Comparison of ENCODE assay signal across 22 cellular contexts in genomic region chr1:80994934-80995333, GRCh38.
DNase-seq lines count a peak whose midpoint lies in the region; ATAC-seq, FAIRE-seq and TF ChIP-seq lines count a peak whose summit lies in the region.
"Had no signal": no experiment of that assay in that cellular context is flagged by ENCODE, and none has a peak within 500 bp of the region (broad histone marks: within the 10 kb centered on the region; RNA-seq: fewer than 3 reads in every experiment).

No MANE protein-coding gene starts in this region.

- peaks cover under 1% of the 10 kb centered on the region; the same call in 1 of the 2 replicates for H3K9me3 ChIP-seq in NT2/D1 (ENCODE audit: insufficient read depth, low read length)
- H3K9me3 ChIP-seq: breast epithelium, tibial nerve had no signal

- ATAC-seq in GM21447 (IDR thresholded peaks at IDR 0.05; ENCODE audit: unreplicated experiment), result no peak
- no peak for ATAC-seq in HG03342 (IDR thresholded peaks at IDR 0.05; ENCODE audit: unreplicated experiment)
- ATAC-seq: stimulated activated naive CD8-positive, alpha-beta T cell treated with anti-CD3 and anti-CD28 coated beads, Interleukin-15, amount 100 ng/mL, for 72 hours had no signal

- no peak for TF ChIP-seq CTCF in choroid plexus epithelial cell (conservative IDR thresholded peaks at IDR 0.05; ENCODE audit: low read depth, low read length)

- peak; percentile 8 for DNase-seq in NT2/D1 (ENCODE audit: low read depth, low spot score)
- DNase-seq in choroid plexus epithelial cell (ENCODE audit: low read depth), result peak; percentile 13
- DNase-seq in kidney glomerular epithelial cell (lab: John Stamatoyannopoulos, UW), result peak; percentile 75
- peak; percentile 7 for DNase-seq in urothelium cell line (ENCODE audit: low spot score)
- no peak for DNase-seq in NCI-H1417 (lab: John Stamatoyannopoulos, UW)
- DNase-seq in DMS114 treated with DMSO at 0.1 percent for 48 hours (lab: John Stamatoyannopoulos, UW; ENCODE audit: unreplicated experiment), result no peak
- DNase-seq: activated CD4-positive, alpha-beta T cell treated with anti-CD3 and anti-CD28 coated beads, Interleukin-2, amount 50 U/mL, for 4 hours; activated CD8-positive, alpha-beta memory T cell treated with anti-CD3 and anti-CD28 coated beads, Interleukin-2, amount 50 U/mL, for 48 hours; activated naive CD8-positive, alpha-beta T cell treated with anti-CD3 and anti-CD28 coated beads, Interleukin-2, amount 10 ng/mL, durations not matched to agents 7 days and 5 days; DMS79 treated with DMSO at 0.1 percent for 48 hours; immature natural killer cell; NCI-H1105; nucleus accumbens; stimulated activated CD4-positive, alpha-beta T cell treated with anti-CD3 and anti-CD28 coated beads, Interleukin-4, amount 100 ng/mL, for 4 hours; stimulated activated naive CD8-positive, alpha-beta T cell treated with anti-CD3 and anti-CD28 coated beads, Interleukin-15, amount 100 ng/mL, for 72 hours; WERI-Rb-1 had no signal

- no peak overlapping the region for H3K9ac ChIP-seq in NT2/D1 (ENCODE audit: insufficient read length, low read depth)

- no peaks in the 10 kb centered on the region for H3K27me3 ChIP-seq in NT2/D1 (ENCODE audit: insufficient read depth, insufficient read length)
- H3K27me3 ChIP-seq: breast epithelium, tibial nerve had no signal

- no peak for FAIRE-seq in urothelium cell line (lab: Jason Lieb, UNC)
- FAIRE-seq: endothelial cell of umbilical vein had no signal

- H3K36me3 ChIP-seq in NT2/D1 (ENCODE audit: insufficient read depth, insufficient read length, low read length), result no peaks in the 10 kb centered on the region
- H3K36me3 ChIP-seq: breast epithelium, tibial nerve, WERI-Rb-1 had no signal

- no peak overlapping the region for H3K4me3 ChIP-seq in NT2/D1 (ENCODE audit: insufficient read length, low read depth)
- H3K4me3 ChIP-seq in choroid plexus epithelial cell (ENCODE audit: low read depth, low read length), result no peak overlapping the region
- H3K4me3 ChIP-seq: breast epithelium, lung, tibial nerve had no signal

- H3K4me1 ChIP-seq in NT2/D1 (ENCODE audit: insufficient read depth, insufficient read length), result no peaks in the 10 kb centered on the region
- H3K4me1 ChIP-seq: breast epithelium had no signal

Comparison
In these comparisons a context has a peak if more than half of its experiments do, and no peak if none do; other contexts are left out.
1. DNase-seq: peak in NT2/D1 (single experiment), choroid plexus epithelial cell (single experiment), kidney glomerular epithelial cell (single experiment) and urothelium cell line (single experiment); none in NCI-H1417 (0 of 3) and DMS114 treated with DMSO at 0.1 percent for 48 hours (single experiment).